In the genomic region with DNA sequence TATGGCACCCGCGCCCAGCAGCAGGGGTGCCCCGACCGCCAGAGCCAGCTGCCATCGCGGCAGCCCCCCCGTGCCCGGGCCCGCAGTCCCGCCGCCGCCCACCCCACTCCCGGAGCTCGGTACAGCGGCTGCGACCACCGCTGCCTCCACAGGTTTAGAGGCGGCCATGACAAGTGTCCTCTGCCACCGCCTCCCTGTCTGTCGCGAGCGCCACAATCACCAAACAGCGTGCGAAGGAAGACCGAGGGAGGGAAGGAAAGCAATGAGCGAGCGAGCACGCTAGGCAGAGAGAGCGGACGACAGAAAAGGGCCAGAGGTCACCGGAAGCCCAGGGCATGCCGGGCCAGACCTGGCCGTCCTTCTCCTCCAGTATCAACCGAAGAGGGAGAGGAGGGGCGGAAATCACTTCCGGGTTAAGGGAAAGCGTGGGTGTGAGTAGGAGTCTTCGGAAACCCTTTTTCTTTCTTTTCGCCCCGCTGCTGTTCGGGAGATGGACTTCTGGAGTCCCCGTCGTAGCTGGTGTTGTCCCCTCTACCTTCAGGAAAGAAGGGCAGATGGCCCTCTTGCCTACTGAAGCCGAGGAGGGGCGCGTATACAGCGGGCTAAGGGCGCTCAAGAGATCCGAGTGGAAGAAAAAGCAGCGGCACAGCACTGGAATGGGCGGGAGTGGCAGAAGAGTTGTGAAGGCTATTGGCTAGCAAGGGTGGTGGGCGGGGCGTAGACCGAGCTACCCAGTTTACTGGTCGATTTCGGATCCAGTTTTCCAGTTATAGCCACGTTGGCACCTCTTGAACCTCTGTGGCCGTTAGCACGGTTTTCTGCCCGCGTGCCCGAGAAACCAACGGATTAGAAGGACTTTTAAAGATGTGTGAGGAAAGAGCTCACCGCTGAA, we compare ENCODE assay signal across 1 cellular context.
TF ChIP-seq lines count a peak whose summit lies in the region.

A gene with protein sequence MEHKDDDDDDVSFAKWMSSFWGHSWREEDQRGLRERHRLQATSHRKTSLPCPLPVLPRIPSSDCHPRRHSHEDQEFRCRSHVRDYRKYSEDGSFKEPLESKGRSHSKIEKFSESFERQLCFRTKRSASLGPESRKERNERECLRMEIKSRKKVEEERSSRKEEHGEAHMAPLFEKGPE (plus strand): TSS at position 758 of the 892 bp plus-strand sequence. CDS start 28,191 bp downstream, outside the sequence.
A gene (minus strand): TSS at position 308 of the 892 bp plus-strand sequence. CDS start 140 bp downstream, at position 168.

TF ChIP-seq in H1, 55 proteins besides CTCF, POLR2A, EP300 and RAD21 (continued from another document and continues in another):
- 0 out of 4 replicates have a peak, but pooled peaks of 1 of the 2 experiments have one; percentile 43 for TF ChIP-seq HDAC2 (IDR thresholded peaks at IDR 0.05; ENCODE audit: borderline replicate concordance in 1 of 2, low read depth in 2 of 2, low read length in 2 of 2)
- TF ChIP-seq BCL11A (IDR thresholded peaks at IDR 0.05; ENCODE audit: low read depth in 2 of 2, low read length in 2 of 2), result no peak
- TF ChIP-seq NANOG (IDR thresholded peaks at IDR 0.05; ENCODE audit: insufficient read depth, low read depth, low read length, poor library complexity, severe bottlenecking), result no peak
- no peak for TF ChIP-seq SRF (IDR thresholded peaks at IDR 0.05; ENCODE audit: low read depth, low read length)
- no peak for TF ChIP-seq SP2 (IDR thresholded peaks at IDR 0.05; ENCODE audit: low read length)
- TF ChIP-seq RNF2 (IDR thresholded peaks at IDR 0.05; ENCODE audit: borderline replicate concordance, low read depth, low read length, missing control alignments, poor library complexity, severe bottlenecking), result no peak
- no peak for TF ChIP-seq CBX8 (IDR thresholded peaks at IDR 0.05; ENCODE audit: borderline replicate concordance, low read depth, low read length)
- TF ChIP-seq, protein P1, sequence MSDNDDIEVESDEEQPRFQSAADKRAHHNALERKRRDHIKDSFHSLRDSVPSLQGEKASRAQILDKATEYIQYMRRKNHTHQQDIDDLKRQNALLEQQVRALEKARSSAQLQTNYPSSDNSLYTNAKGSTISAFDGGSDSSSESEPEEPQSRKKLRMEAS (IDR thresholded peaks at IDR 0.05), result peak; percentile 76
- TF ChIP-seq TEAD4 (IDR thresholded peaks at IDR 0.05; ENCODE audit: low read depth, low read length), result no peak
- TF ChIP-seq YY1 (IDR thresholded peaks at IDR 0.05; ENCODE audit: low read depth, low read length), result no peak; the same call in 1 of the 2 replicates
- TF ChIP-seq CEBPB (IDR thresholded peaks at IDR 0.05; ENCODE audit: low read depth, low read length), result no peak
- TF ChIP-seq ZNF274 (IDR thresholded peaks at IDR 0.05; ENCODE audit: borderline replicate concordance, extremely low read depth, low read length), result no peak
- peak; percentile 90 for TF ChIP-seq GABPA (IDR thresholded peaks at IDR 0.05; ENCODE audit: borderline replicate concordance, insufficient read depth, low read length)
- TF ChIP-seq SP4 (IDR thresholded peaks at IDR 0.05; ENCODE audit: low read length), result peak; percentile 24; the same call in 1 of the 2 replicates
- TF ChIP-seq TBP (IDR thresholded peaks at IDR 0.05; ENCODE audit: low read depth, low read length), result peak; percentile 93
- no peak for TF ChIP-seq FOSL1 (IDR thresholded peaks at IDR 0.05; ENCODE audit: insufficient read depth, low read depth, low read length)
- no peak for TF ChIP-seq BACH1 (IDR thresholded peaks at IDR 0.05; ENCODE audit: low read length)
- TF ChIP-seq CHD2 (IDR thresholded peaks at IDR 0.05; ENCODE audit: low read length), result peak; percentile 49; the same call in 1 of the 2 replicates
- TF ChIP-seq BRCA1 (IDR thresholded peaks at IDR 0.05; ENCODE audit: low read depth, low read length), result no peak
- TF ChIP-seq, protein P2, sequence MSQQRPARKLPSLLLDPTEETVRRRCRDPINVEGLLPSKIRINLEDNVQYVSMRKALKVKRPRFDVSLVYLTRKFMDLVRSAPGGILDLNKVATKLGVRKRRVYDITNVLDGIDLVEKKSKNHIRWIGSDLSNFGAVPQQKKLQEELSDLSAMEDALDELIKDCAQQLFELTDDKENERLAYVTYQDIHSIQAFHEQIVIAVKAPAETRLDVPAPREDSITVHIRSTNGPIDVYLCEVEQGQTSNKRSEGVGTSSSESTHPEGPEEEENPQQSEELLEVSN (IDR thresholded peaks at IDR 0.05), result peak; percentile 71
- TF ChIP-seq CHD1 (IDR thresholded peaks at IDR 0.05; ENCODE audit: low read depth, low read length), result no peak
- peak; percentile 91 for TF ChIP-seq ASH2L (IDR thresholded peaks at IDR 0.05; ENCODE audit: low read length)
- TF ChIP-seq KDM1A (IDR thresholded peaks at IDR 0.05; ENCODE audit: borderline replicate concordance, low read length), result no peak
- TF ChIP-seq TAF7 (optimal IDR thresholded peaks at IDR 0.05; ENCODE audit: borderline replicate concordance, low read depth, low read length), result peak; percentile 31
- no peak for TF ChIP-seq NRF1 (IDR thresholded peaks at IDR 0.05; ENCODE audit: low read depth, low read length)
- no peak for TF ChIP-seq JUN (IDR thresholded peaks at IDR 0.05; ENCODE audit: low read depth, low read length)
- TF ChIP-seq, protein P3, sequence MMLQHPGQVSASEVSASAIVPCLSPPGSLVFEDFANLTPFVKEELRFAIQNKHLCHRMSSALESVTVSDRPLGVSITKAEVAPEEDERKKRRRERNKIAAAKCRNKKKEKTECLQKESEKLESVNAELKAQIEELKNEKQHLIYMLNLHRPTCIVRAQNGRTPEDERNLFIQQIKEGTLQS (IDR thresholded peaks at IDR 0.05; ENCODE audit: insufficient read depth, low read depth, low read length), result no peak
- TF ChIP-seq KDM5A (IDR thresholded peaks at IDR 0.05; ENCODE audit: low read length), result peak; percentile 49; the same call in 1 of the 2 replicates
- TF ChIP-seq EZH2 (IDR thresholded peaks at IDR 0.05; ENCODE audit: low read depth, low read length, severe bottlenecking), result no peak
- peak; percentile 90 for TF ChIP-seq TAF1 (IDR thresholded peaks at IDR 0.05; ENCODE audit: low read depth, low read length)
- TF ChIP-seq SP1 (IDR thresholded peaks at IDR 0.05; ENCODE audit: low read depth, low read length), result peak; percentile 79; the same call in 1 of the 2 replicates
- no peak for TF ChIP-seq RFX5 (IDR thresholded peaks at IDR 0.05; ENCODE audit: borderline replicate concordance, low read depth, low read length)
- no peak for TF ChIP-seq SUZ12 (IDR thresholded peaks at IDR 0.05; ENCODE audit: low read length)
- TF ChIP-seq POU5F1 (IDR thresholded peaks at IDR 0.05; ENCODE audit: low read depth, low read length), result no peak
- TF ChIP-seq SIN3A (conservative IDR thresholded peaks at IDR 0.05 in 1 of 2, IDR thresholded peaks at IDR 0.05 in 1 of 2; ENCODE audit: low read depth in 1 of 2, low read length in 2 of 2), result peak; percentile 42 to 78; a peak in 2 of 4 replicates
- TF ChIP-seq CREB1 (IDR thresholded peaks at IDR 0.05), result peak; percentile 19; the same call in 1 of the 2 replicates
- TF ChIP-seq MAFK (IDR thresholded peaks at IDR 0.05; ENCODE audit: low read depth, low read length), result no peak
- TF ChIP-seq JUND (IDR thresholded peaks at IDR 0.05; ENCODE audit: low read length), result no peak
- TF ChIP-seq SIRT6 (IDR thresholded peaks at IDR 0.05; ENCODE audit: low read length), result no peak
- peak; percentile 100 for TF ChIP-seq EGR1 (IDR thresholded peaks at IDR 0.05; ENCODE audit: borderline replicate concordance, low read depth, low read length)
- no peak for TF ChIP-seq HDAC6 (IDR thresholded peaks at IDR 0.05; ENCODE audit: low read depth, low read length)
- TF ChIP-seq, protein P4, sequence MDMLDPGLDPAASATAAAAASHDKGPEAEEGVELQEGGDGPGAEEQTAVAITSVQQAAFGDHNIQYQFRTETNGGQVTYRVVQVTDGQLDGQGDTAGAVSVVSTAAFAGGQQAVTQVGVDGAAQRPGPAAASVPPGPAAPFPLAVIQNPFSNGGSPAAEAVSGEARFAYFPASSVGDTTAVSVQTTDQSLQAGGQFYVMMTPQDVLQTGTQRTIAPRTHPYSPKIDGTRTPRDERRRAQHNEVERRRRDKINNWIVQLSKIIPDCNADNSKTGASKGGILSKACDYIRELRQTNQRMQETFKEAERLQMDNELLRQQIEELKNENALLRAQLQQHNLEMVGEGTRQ (IDR thresholded peaks at IDR 0.05; ENCODE audit: low read length), result no peak
- no peak for TF ChIP-seq CTBP2 (IDR thresholded peaks at IDR 0.05; ENCODE audit: borderline replicate concordance, insufficient read depth, insufficient read length, low read length)
- peak; percentile 61; the same call in 1 of the 2 replicates for TF ChIP-seq GTF2F1 (IDR thresholded peaks at IDR 0.05; ENCODE audit: borderline replicate concordance, low read depth, low read length)
- no peak for TF ChIP-seq CBX5 (IDR thresholded peaks at IDR 0.05; ENCODE audit: low read depth, low read length)
- TF ChIP-seq PHF8 (conservative IDR thresholded peaks at IDR 0.05; ENCODE audit: low read depth, low read length), result peak; percentile 98
- TF ChIP-seq, protein P5, sequence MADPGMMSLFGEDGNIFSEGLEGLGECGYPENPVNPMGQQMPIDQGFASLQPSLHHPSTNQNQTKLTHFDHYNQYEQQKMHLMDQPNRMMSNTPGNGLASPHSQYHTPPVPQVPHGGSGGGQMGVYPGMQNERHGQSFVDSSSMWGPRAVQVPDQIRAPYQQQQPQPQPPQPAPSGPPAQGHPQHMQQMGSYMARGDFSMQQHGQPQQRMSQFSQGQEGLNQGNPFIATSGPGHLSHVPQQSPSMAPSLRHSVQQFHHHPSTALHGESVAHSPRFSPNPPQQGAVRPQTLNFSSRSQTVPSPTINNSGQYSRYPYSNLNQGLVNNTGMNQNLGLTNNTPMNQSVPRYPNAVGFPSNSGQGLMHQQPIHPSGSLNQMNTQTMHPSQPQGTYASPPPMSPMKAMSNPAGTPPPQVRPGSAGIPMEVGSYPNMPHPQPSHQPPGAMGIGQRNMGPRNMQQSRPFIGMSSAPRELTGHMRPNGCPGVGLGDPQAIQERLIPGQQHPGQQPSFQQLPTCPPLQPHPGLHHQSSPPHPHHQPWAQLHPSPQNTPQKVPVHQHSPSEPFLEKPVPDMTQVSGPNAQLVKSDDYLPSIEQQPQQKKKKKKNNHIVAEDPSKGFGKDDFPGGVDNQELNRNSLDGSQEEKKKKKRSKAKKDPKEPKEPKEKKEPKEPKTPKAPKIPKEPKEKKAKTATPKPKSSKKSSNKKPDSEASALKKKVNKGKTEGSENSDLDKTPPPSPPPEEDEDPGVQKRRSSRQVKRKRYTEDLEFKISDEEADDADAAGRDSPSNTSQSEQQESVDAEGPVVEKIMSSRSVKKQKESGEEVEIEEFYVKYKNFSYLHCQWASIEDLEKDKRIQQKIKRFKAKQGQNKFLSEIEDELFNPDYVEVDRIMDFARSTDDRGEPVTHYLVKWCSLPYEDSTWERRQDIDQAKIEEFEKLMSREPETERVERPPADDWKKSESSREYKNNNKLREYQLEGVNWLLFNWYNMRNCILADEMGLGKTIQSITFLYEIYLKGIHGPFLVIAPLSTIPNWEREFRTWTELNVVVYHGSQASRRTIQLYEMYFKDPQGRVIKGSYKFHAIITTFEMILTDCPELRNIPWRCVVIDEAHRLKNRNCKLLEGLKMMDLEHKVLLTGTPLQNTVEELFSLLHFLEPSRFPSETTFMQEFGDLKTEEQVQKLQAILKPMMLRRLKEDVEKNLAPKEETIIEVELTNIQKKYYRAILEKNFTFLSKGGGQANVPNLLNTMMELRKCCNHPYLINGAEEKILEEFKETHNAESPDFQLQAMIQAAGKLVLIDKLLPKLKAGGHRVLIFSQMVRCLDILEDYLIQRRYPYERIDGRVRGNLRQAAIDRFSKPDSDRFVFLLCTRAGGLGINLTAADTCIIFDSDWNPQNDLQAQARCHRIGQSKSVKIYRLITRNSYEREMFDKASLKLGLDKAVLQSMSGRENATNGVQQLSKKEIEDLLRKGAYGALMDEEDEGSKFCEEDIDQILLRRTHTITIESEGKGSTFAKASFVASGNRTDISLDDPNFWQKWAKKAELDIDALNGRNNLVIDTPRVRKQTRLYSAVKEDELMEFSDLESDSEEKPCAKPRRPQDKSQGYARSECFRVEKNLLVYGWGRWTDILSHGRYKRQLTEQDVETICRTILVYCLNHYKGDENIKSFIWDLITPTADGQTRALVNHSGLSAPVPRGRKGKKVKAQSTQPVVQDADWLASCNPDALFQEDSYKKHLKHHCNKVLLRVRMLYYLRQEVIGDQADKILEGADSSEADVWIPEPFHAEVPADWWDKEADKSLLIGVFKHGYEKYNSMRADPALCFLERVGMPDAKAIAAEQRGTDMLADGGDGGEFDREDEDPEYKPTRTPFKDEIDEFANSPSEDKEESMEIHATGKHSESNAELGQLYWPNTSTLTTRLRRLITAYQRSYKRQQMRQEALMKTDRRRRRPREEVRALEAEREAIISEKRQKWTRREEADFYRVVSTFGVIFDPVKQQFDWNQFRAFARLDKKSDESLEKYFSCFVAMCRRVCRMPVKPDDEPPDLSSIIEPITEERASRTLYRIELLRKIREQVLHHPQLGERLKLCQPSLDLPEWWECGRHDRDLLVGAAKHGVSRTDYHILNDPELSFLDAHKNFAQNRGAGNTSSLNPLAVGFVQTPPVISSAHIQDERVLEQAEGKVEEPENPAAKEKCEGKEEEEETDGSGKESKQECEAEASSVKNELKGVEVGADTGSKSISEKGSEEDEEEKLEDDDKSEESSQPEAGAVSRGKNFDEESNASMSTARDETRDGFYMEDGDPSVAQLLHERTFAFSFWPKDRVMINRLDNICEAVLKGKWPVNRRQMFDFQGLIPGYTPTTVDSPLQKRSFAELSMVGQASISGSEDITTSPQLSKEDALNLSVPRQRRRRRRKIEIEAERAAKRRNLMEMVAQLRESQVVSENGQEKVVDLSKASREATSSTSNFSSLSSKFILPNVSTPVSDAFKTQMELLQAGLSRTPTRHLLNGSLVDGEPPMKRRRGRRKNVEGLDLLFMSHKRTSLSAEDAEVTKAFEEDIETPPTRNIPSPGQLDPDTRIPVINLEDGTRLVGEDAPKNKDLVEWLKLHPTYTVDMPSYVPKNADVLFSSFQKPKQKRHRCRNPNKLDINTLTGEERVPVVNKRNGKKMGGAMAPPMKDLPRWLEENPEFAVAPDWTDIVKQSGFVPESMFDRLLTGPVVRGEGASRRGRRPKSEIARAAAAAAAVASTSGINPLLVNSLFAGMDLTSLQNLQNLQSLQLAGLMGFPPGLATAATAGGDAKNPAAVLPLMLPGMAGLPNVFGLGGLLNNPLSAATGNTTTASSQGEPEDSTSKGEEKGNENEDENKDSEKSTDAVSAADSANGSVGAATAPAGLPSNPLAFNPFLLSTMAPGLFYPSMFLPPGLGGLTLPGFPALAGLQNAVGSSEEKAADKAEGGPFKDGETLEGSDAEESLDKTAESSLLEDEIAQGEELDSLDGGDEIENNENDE (IDR thresholded peaks at IDR 0.05; ENCODE audit: insufficient replicate concordance, low read length), result no peak
- no peak for TF ChIP-seq SIX5 (IDR thresholded peaks at IDR 0.05; ENCODE audit: low read depth, low read length)
- peak; percentile 52 for TF ChIP-seq KDM4A (IDR thresholded peaks at IDR 0.05; ENCODE audit: low read depth, low read length, severe bottlenecking)
- TF ChIP-seq SAP30 (IDR thresholded peaks at IDR 0.05; ENCODE audit: insufficient read depth, insufficient replicate concordance, low read length), result peak; percentile 71
- no peak for TF ChIP-seq RXRA (IDR thresholded peaks at IDR 0.05; ENCODE audit: insufficient read depth, low read depth, low read length)
- no peak for TF ChIP-seq TCF12 (IDR thresholded peaks at IDR 0.05; ENCODE audit: low read depth, low read length)
